8 cellular contexts compared by ENCODE assay signal in the genomic region with DNA sequence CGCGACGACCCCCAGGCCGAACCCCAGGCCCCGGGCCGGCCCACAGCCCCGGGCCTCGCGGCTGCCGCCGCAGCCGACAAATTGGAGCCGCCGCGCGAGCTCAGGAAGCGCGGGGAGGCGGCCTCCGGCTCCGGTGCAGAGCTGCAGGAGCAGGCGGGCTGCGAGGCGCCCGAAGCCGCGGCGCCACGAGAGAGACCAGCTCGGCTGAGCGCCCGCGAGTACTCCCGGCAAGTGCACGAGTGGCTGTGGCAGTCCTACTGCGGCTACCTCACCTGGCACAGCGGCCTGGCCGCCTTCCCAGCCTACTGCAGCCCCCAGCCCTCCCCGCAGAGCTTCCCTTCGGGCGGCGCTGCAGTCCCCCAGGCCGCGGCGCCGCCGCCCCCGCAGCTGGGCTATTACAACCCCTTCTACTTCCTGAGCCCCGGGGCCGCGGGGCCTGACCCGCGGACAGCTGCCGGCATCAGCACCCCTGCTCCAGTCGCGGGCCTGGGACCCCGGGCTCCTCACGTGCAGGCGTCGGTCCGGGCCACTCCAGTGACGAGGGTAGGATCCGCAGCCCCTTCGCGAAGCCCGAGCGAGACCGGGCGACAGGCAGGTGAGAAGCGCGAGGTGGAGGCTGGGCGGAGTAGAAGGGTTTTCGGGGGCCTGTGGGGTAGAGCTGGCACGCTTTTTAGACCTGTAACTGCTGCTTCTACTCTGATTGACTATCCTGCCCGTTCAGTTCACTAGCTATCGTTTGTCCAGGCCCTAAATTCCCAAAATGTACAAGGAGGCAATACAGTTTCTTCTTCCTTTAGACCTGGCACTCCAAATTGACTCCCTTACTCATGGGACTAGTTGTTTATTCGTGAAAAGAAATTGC. TPM values are rescaled to one million over a fixed set of nuclear protein-coding genes. Genes with fewer than 3 reads are reported as not detected.
A peak's percentile ranks its signal among the peaks of the same experiment; 100 is the strongest.
DNase-seq lines count a peak whose midpoint lies in the region; ATAC-seq and TF ChIP-seq lines count a peak whose summit lies in the region.

No MANE protein-coding gene starts in this region.

- H3K9me3 Mint-ChIP-seq in Caco-2 (ENCODE audit: unreplicated experiment), result no peaks in the 10 kb centered on the region

- peaks cover 22% of the 10 kb centered on the region for H3K36me3 Mint-ChIP-seq in Caco-2 (ENCODE audit: insufficient read depth, unreplicated experiment)

- peaks cover 10% of the 10 kb centered on the region for H3K4me1 ChIP-seq in Caco-2

- DNase-seq in Caco-2, result peak; percentile 48 to 61
- DNase-seq in T follicular helper cell (ENCODE audit: low read depth), result peak; percentile 21
- DNase-seq in amygdala (lab: John Stamatoyannopoulos, UW), result peak in 36 of 56 donors; percentile 16 to 74 (median 46)
- DNase-seq in hepatic stellate cell (ENCODE audit: low spot score), result peak; percentile 24
- peak; percentile 82 for DNase-seq in retina
- DNase-seq in NCI-H1048 (lab: John Stamatoyannopoulos, UW), result no peak

- H3K27me3 Mint-ChIP-seq in Caco-2 (ENCODE audit: insufficient read depth, unreplicated experiment), result no peaks in the 10 kb centered on the region

- ATAC-seq in GM19467 (IDR thresholded peaks at IDR 0.05; ENCODE audit: unreplicated experiment), result peak; percentile 46
- peak; percentile 29 for ATAC-seq in HG03558 (IDR thresholded peaks at IDR 0.05; ENCODE audit: extremely low read depth, unreplicated experiment)

- peak overlapping the region; percentile 90 for H3K4me3 ChIP-seq in Caco-2 (ENCODE audit: low read depth, low read length)

- no peaks in the 10 kb centered on the region; the same call in 1 of the 2 replicates for H3K36me3 ChIP-seq in Caco-2 (ENCODE audit: control insufficient read depth, insufficient read depth, low read length)

- no peaks in the 10 kb centered on the region for H3K27me3 ChIP-seq in Caco-2 (replicated peaks; ENCODE audit: control insufficient read depth, insufficient read depth, low read length)

- H3K4me3 Mint-ChIP-seq in Caco-2 (ENCODE audit: unreplicated experiment), result peak overlapping the region; percentile 75

- no TSS peak for BruUV-seq in Caco-2 (replicated peaks; lab: Mats Ljungman, UMichigan)

- H3K4me1 Mint-ChIP-seq in Caco-2 (ENCODE audit: low read depth, unreplicated experiment), result peaks cover 10% of the 10 kb centered on the region

- intact Hi-C loops in Caco-2 (cut with micrococcal nuclease; ENCODE audit: unreplicated experiment), result loop anchor here (1.0 to 5.0 kb wide), 3 partner anchors 202 to 554 kb away; no protein-coding TSS in a partner anchor

- no peak for TF ChIP-seq CTCF in Caco-2 (IDR thresholded peaks at IDR 0.05; ENCODE audit: insufficient read depth in 1 of 2, low read depth in 1 of 2, low read length in 1 of 2, severe bottlenecking in 1 of 2, unreplicated experiment in 1 of 2)

- POLR2A ChIA-PET in Caco-2 (lab: Charles Lee), result interaction anchor here (0.5 to 1.1 kb wide), 10 partner anchors 21 to 779 kb away, joined by 3 to 8 read pairs (median 4); no protein-coding TSS in a partner anchor

- CTCF ChIA-PET in Caco-2 (lab: Charles Lee), result interaction anchor here (0.6 to 1.9 kb wide), 7 partner anchors 11 to 269 kb away, joined by 3 to 7 read pairs (median 4); no protein-coding TSS in a partner anchor

- no peaks in the 10 kb centered on the region for H3K9me3 ChIP-seq in Caco-2

- peak overlapping the region; percentile 57 for H3K27ac Mint-ChIP-seq in Caco-2 (ENCODE audit: unreplicated experiment)

RNA-seq across cellular contexts. Expression of a gene that starts 0.7 kb away (rescaled TPM):
- total RNA-seq in Caco-2 (2022), result 18.9 and 20.9 TPM in 2 replicates
